ENCODE assay signal across 8 cellular contexts in the genomic region with DNA sequence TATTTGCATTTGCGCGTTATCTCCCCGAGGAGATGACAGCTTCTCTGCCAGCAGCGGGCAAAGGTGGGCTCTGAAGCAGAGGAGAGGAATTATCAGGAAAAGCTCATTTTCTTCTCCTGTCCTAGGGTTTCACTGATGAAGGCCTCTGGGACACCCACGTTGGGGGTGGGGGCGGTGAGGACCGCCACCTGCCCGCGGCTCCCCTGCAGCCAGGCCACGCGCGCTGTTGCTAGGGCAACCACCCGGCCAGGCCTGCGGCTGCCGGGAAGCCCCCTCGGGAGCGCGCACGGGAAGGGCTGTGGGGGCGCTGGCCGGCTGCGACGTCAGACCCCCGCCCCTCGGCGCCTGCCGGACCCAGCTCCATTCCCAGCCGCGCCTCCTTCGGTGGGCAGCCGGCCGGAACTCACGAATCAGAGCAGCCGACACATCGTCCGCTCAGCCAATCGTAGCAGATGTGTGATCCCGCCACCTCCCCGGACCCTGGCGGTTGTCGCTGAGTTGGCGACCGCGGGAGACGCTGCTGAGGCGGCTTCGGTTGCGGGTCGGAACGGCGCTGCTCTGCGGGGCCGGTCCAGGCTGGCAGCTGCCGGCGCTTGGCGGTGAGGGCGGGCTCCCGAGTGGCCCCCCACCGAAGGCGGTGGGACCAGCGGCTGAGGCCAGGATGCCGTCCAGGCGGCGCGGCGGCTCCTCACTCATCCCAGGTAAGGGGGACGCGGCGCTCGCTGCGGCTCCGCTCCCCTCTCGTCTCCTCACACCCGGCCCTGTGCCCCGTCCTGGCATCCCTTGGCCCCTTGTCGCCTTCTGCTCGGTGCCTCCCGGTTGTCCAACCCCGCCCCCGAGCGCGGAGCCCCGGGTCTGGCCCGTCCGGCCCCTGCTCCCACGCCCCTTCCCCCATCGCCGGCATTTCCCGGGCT. TPM values are rescaled to one million over a fixed set of nuclear protein-coding genes. Genes with fewer than 3 reads are reported as not detected.
A peak's percentile ranks its signal among the peaks of the same experiment; 100 is the strongest.
DNase-seq lines count a peak whose midpoint lies in the region; ATAC-seq and TF ChIP-seq lines count a peak whose summit lies in the region.

Gene TPST1, plus strand, starts transcription at position 513 of the 914 bp plus-strand sequence. CDS start 35,092 bp downstream, outside the sequence.

- peaks cover 43% of the 10 kb centered on the region for H3K4me1 Mint-ChIP-seq in activated B cell treated with CpG ODN at 0.5 μM for 24 hours
- peaks cover 27 to 39% of the 10 kb centered on the region in 2 donors for H3K4me1 Mint-ChIP-seq in immature natural killer cell

- in situ Hi-C loops in ACHN (cut with HindIII; ENCODE audit: low pct_ligation_motif_present, low pct_unique_long_range_greater_than_20kb, low sequenced_read_pairs), result no loop called here

- intact Hi-C loops in activated B cell treated with CpG ODN at 0.5 μM for 24 hours (cut with micrococcal nuclease), result loop anchor here (1.0 to 10.0 kb wide), 10 partner anchors 91 to 1898 kb away; partner anchors contain the start of genes CRCP, GUSB, SBDS and TYW1

- H3K9me3 Mint-ChIP-seq in activated B cell treated with CpG ODN at 0.5 μM for 24 hours, result no peaks in the 10 kb centered on the region
- no peaks in the 10 kb centered on the region for H3K9me3 Mint-ChIP-seq in immature natural killer cell

- CTCF ChIA-PET in activated B cell treated with CpG ODN at 0.5 μM for 24 hours (lab: Charles Lee), result interaction anchor here (0.9 kb wide), 1 partner anchor 209 kb away, joined by 3 read pairs; no protein-coding TSS in a partner anchor

- no peak for TF ChIP-seq CTCF in activated B cell treated with CpG ODN at 0.5 μM for 24 hours (IDR thresholded peaks at IDR 0.05)

- ATAC-seq in GM18868 (IDR thresholded peaks at IDR 0.05; ENCODE audit: unreplicated experiment) (peak; percentile 93), HG03103 (IDR thresholded peaks at IDR 0.05; ENCODE audit: low read depth, unreplicated experiment) (peak; percentile 93), activated B cell treated with CpG ODN at 0.5 μM for 24 hours (ENCODE audit: low read depth) (peak; percentile 93)

- H3K27ac Mint-ChIP-seq in activated B cell treated with CpG ODN at 0.5 μM for 24 hours (peak within 1 kb of the TSS; percentile 85), immature natural killer cell (peak within 1 kb of the TSS; percentile 58 to 88 (median 85))

- peaks cover 3% of the 10 kb centered on the region for H3K36me3 Mint-ChIP-seq in activated B cell treated with CpG ODN at 0.5 μM for 24 hours (ENCODE audit: low read depth)
- H3K36me3 Mint-ChIP-seq in immature natural killer cell, result peaks cover 0 to 2% (median 0%) of the 10 kb centered on the region in 3 donors

- POLR2A ChIA-PET in activated B cell treated with CpG ODN at 0.5 μM for 24 hours (lab: Charles Lee), result interaction anchor here (0.5 to 3.1 kb wide), 7 partner anchors 51 to 790 kb away, joined by 3 to 17 read pairs (median 6); partner anchors contain the start of genes CRCP and TMEM248

- peak within 1 kb of the TSS; percentile 67 for H3K27ac ChIP-seq in caudate nucleus (ENCODE audit: low read depth, low read length)

- H3K27me3 Mint-ChIP-seq in activated B cell treated with CpG ODN at 0.5 μM for 24 hours (peaks cover 11% of the 10 kb centered on the region), immature natural killer cell (ENCODE audit: low read depth in 3 of 3) (peaks cover 5 to 13% (median 11%) of the 10 kb centered on the region in 3 donors)

- peak within 1 kb of the TSS; percentile 94 for H3K4me3 Mint-ChIP-seq in activated B cell treated with CpG ODN at 0.5 μM for 24 hours
- H3K4me3 Mint-ChIP-seq in immature natural killer cell, result peak within 1 kb of the TSS; percentile 84 to 98 (median 88)

- DNase-seq in ACHN, result peak; percentile 93
- DNase-seq in NCI-H2171 treated with DMSO at 0.1 percent for 48 hours (lab: John Stamatoyannopoulos, UW), result peak; percentile 91
- DNase-seq in activated B cell treated with CpG ODN at 0.5 μM for 24 hours, result peak; percentile 92
- DNase-seq in caudate nucleus (lab: John Stamatoyannopoulos, UW), result peak; percentile 40 to 96 (median 92)
- peak; percentile 88 to 91 (median 89) for DNase-seq in immature natural killer cell
- DNase-seq in smooth muscle cell of the brain vasculature (ENCODE audit: low read depth, low spot score), result peak; percentile 53

RNA-seq across cellular contexts. Expression of gene TPST1, which starts in this region (rescaled TPM):
- 5.6 and 6.5 TPM in 2 replicates for total RNA-seq in activated B cell treated with CpG ODN at 0.5 μM for 24 hours
- polyA plus RNA-seq in immature natural killer cell, result 1 to 10 TPM; 2.4 to 3.9 (median 3.2) TPM

Comparison
In these comparisons a context has a peak if more than half of its experiments do, and no peak if none do; other contexts are left out.
1. Peak in every context shown above with its lines: DNase-seq, ATAC-seq and H3K27ac ChIP-seq.